In the genomic region with DNA sequence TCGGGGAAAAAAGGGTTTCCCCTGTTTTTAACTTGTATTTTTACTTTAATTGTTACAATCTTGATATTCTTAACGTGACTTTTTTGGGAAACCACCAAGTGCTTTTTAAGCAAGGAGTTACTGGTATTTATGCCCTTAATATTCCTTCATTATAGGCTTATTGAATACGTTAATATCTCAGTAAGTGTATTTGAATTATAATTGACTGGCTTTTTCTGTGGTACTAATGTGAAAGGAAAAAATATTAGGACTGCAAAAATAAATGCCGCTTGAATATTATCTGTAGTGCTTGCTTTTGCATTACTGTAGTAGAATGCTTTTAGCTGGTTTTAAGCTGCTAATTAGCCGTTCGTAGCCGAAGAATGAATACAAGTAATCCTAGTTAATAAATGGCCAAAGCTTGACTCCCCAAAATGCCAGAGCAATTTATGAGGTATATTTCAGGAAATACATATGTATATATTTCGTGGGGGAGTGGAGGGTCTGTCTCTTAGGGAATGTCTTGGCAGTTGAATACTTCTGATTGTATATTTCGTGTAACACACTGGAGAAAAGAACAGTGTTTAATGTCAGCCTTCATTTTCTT, we compare ENCODE assay signal across 8 cellular contexts. TPM values are rescaled to one million over a fixed set of nuclear protein-coding genes. Genes with fewer than 3 reads are reported as not detected.
DNase-seq lines count a peak whose midpoint lies in the region; ATAC-seq and TF ChIP-seq lines count a peak whose summit lies in the region.

No MANE protein-coding gene starts in this region.

- peaks cover 52% of the 10 kb centered on the region for H3K4me1 Mint-ChIP-seq in T-helper 1 cell treated with Interleukin-12 subunit alpha and Interleukin-12 subunit beta and Interleukin-4 antibody, amounts not matched to agents 30 μg/mL and 1 μg/mL, for 36 hours (ENCODE audit: low read depth)
- H3K4me1 Mint-ChIP-seq in activated CD8-positive, alpha-beta T cell treated with anti-CD3 and anti-CD28 coated beads for 36 hours (ENCODE audit: low read depth) = peaks cover 56% of the 10 kb centered on the region

- POLR2A ChIA-PET in activated CD8-positive, alpha-beta T cell treated with anti-CD3 and anti-CD28 coated beads for 36 hours (lab: Charles Lee) = interaction anchor here (0.7 to 2.3 kb wide), 11 partner anchors 9 to 127 kb away, joined by 3 to 15 read pairs (median 4); partner anchors contain the start of genes BBIP1 and SHOC2

- H3K27me3 ChIP-seq in stomach smooth muscle (ENCODE audit: control insufficient read depth in 1 of 2, insufficient read depth in 2 of 2, low read length in 2 of 2) = no peaks in the 10 kb centered on the region

- H3K9me3 ChIP-seq in iPS-18c (ENCODE audit: control insufficient read depth, insufficient read depth, low read length) (no peaks in the 10 kb centered on the region), stomach smooth muscle (ENCODE audit: control insufficient read depth in 2 of 2, low read length in 2 of 2) (no peaks in the 10 kb centered on the region)

- no peaks in the 10 kb centered on the region for H3K9me3 Mint-ChIP-seq in T-helper 1 cell treated with Interleukin-12 subunit alpha and Interleukin-12 subunit beta and Interleukin-4 antibody, amounts not matched to agents 30 μg/mL and 1 μg/mL, for 36 hours
- no peaks in the 10 kb centered on the region for H3K9me3 Mint-ChIP-seq in activated CD8-positive, alpha-beta T cell treated with anti-CD3 and anti-CD28 coated beads for 36 hours

- TF ChIP-seq CTCF in activated CD8-positive, alpha-beta T cell treated with anti-CD3 and anti-CD28 coated beads for 36 hours (IDR thresholded peaks at IDR 0.05) = no peak

- H3K4me3 ChIP-seq in iPS-18c (ENCODE audit: insufficient read depth, low read depth, low read length) = peak overlapping the region; percentile 73
- peak overlapping the region; percentile 68 to 83 for H3K4me3 ChIP-seq in stomach smooth muscle (ENCODE audit: low read length in 2 of 2)

- H3K36me3 ChIP-seq in stomach smooth muscle (ENCODE audit: control insufficient read depth in 2 of 2, insufficient read depth in 2 of 2, low read length in 2 of 2) = peaks cover 0 to 3% of the 10 kb centered on the region in 2 donors

- H3K27ac ChIP-seq in stomach smooth muscle (ENCODE audit: low read length) = peak overlapping the region; percentile 87

- H3K27ac Mint-ChIP-seq in T-helper 1 cell treated with Interleukin-12 subunit alpha and Interleukin-12 subunit beta and Interleukin-4 antibody, amounts not matched to agents 30 μg/mL and 1 μg/mL, for 36 hours = peak overlapping the region; percentile 95
- H3K27ac Mint-ChIP-seq in activated CD8-positive, alpha-beta T cell treated with anti-CD3 and anti-CD28 coated beads for 36 hours = peak overlapping the region; percentile 95

- intact Hi-C loops in activated CD8-positive, alpha-beta T cell treated with anti-CD3 and anti-CD28 coated beads for 36 hours (cut with micrococcal nuclease) = loop anchor here (5.0 to 10.0 kb wide), 2 partner anchors 126 to 258 kb away; no protein-coding TSS in a partner anchor

- no peaks in the 10 kb centered on the region for H3K27me3 Mint-ChIP-seq in T-helper 1 cell treated with Interleukin-12 subunit alpha and Interleukin-12 subunit beta and Interleukin-4 antibody, amounts not matched to agents 30 μg/mL and 1 μg/mL, for 36 hours (ENCODE audit: low read depth)
- no peaks in the 10 kb centered on the region for H3K27me3 Mint-ChIP-seq in activated CD8-positive, alpha-beta T cell treated with anti-CD3 and anti-CD28 coated beads for 36 hours

- no peak for ATAC-seq in activated CD8-positive, alpha-beta T cell treated with anti-CD3 and anti-CD28 coated beads for 36 hours

- peak overlapping the region; percentile 22 to 77 for H3K9ac ChIP-seq in stomach smooth muscle (ENCODE audit: low read length in 2 of 2)

- DNase-seq in T-helper 1 cell (no peak), NOMO-1 treated with DMSO at 0.1 percent for 48 hours (lab: John Stamatoyannopoulos, UW; ENCODE audit: unreplicated experiment) (no peak), NCI-H1105 (lab: John Stamatoyannopoulos, UW) (no peak), GDM1 (lab: John Stamatoyannopoulos, UW) (no peak)
- no peak for DNase-seq in activated CD8-positive, alpha-beta T cell treated with anti-CD3 and anti-CD28 coated beads for 36 hours

- CTCF ChIA-PET in activated CD8-positive, alpha-beta T cell treated with anti-CD3 and anti-CD28 coated beads for 36 hours (lab: Charles Lee) = interaction anchor here (0.8 to 1.3 kb wide), 4 partner anchors 12 to 127 kb away, joined by 3 read pairs; no protein-coding TSS in a partner anchor

- H3K36me3 Mint-ChIP-seq in T-helper 1 cell treated with Interleukin-12 subunit alpha and Interleukin-12 subunit beta and Interleukin-4 antibody, amounts not matched to agents 30 μg/mL and 1 μg/mL, for 36 hours (ENCODE audit: low read depth) = peaks cover 20% of the 10 kb centered on the region
- H3K36me3 Mint-ChIP-seq in activated CD8-positive, alpha-beta T cell treated with anti-CD3 and anti-CD28 coated beads for 36 hours (ENCODE audit: low read depth) = peaks cover 30% of the 10 kb centered on the region

- peaks cover 12% of the 10 kb centered on the region for H3K4me1 ChIP-seq in stomach smooth muscle (ENCODE audit: control insufficient read depth, insufficient read depth, low read length)

- peak overlapping the region; percentile 92 for H3K4me3 Mint-ChIP-seq in T-helper 1 cell treated with Interleukin-12 subunit alpha and Interleukin-12 subunit beta and Interleukin-4 antibody, amounts not matched to agents 30 μg/mL and 1 μg/mL, for 36 hours
- H3K4me3 Mint-ChIP-seq in activated CD8-positive, alpha-beta T cell treated with anti-CD3 and anti-CD28 coated beads for 36 hours = peak overlapping the region; percentile 86

RNA-seq across cellular contexts. Expression of gene PDCD4, which starts 1.3 kb away (rescaled TPM):
- total RNA-seq in activated CD8-positive, alpha-beta T cell treated with anti-CD3 and anti-CD28 coated beads for 36 hours = 100 to 1,000 TPM; 186 to 190 TPM

RNA-seq across cellular contexts. Expression of gene BBIP1, which starts 45.9 kb away (rescaled TPM):
- total RNA-seq in activated CD8-positive, alpha-beta T cell treated with anti-CD3 and anti-CD28 coated beads for 36 hours = 10 to 100 TPM; 41.2 to 44.4 TPM

RNA-seq across cellular contexts. Expression of gene SHOC2, which starts 46.3 kb away (rescaled TPM):
- total RNA-seq in activated CD8-positive, alpha-beta T cell treated with anti-CD3 and anti-CD28 coated beads for 36 hours = 10 to 100 TPM; 34.2 to 35.4 TPM
